In the genomic region with DNA sequence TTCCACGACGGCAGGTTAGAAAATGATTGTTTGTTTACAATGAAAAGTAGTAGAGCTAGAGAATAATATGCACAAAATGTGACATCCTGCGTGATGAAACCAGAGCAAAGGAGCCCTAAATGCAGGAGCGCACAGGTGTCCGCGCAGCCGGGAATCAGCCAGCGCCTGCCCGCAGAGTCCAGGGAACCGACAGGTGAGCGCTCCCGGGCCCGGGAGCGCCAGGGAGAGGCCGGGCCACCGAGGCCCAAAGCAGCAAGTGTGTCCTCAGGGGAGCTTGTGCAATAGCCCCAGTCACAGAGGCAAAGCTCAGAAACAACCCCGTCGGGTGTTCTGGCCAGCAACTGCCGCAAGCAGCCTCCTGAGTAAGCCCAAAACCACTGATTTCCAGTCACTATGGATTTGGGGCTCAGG, we compare ENCODE assay signal across 8 cellular contexts. TPM values are rescaled to one million over a fixed set of nuclear protein-coding genes. Genes with fewer than 3 reads are reported as not detected.
DNase-seq lines count a peak whose midpoint lies in the region; ATAC-seq and TF ChIP-seq lines count a peak whose summit lies in the region.

No MANE protein-coding gene starts in this region.

- peaks cover 7% of the 10 kb centered on the region; the same call in 1 of the 2 replicates for H3K4me1 ChIP-seq in GM23248 (ENCODE audit: insufficient read depth)
- H3K4me1 ChIP-seq in gastrocnemius medialis, result peaks cover 16 to 25% of the 10 kb centered on the region in 2 donors

- CTCF ChIA-PET in RWPE1 (lab: Yijun Ruan, JAX), result interaction anchor here (0.5 to 2.3 kb wide), 2 partner anchors 10 to 118 kb away, joined by 3 to 13 read pairs; no protein-coding TSS in a partner anchor

- intact Hi-C loops in gastrocnemius medialis (cut with DNase I; ENCODE audit: low total_unique reads), result no loop called here

- ATAC-seq in gastrocnemius medialis, result peak; percentile 10 to 23
- ATAC-seq in GM18858 (IDR thresholded peaks at IDR 0.05; ENCODE audit: unreplicated experiment), result no peak

- no peaks in the 10 kb centered on the region for H4K20me1 ChIP-seq in GM23248 (ENCODE audit: insufficient read depth)

- H3K27me3 ChIP-seq in GM23248 (replicated peaks; ENCODE audit: insufficient read depth) (no peaks in the 10 kb centered on the region), gastrocnemius medialis (no peaks in the 10 kb centered on the region)

- H3K79me2 ChIP-seq in GM23248 (ENCODE audit: insufficient read depth), result no peaks in the 10 kb centered on the region

- WGBS in GM23248 (ENCODE audit: low coverage in 1 of 2, low lambda C conversion rate in 2 of 2, missing lambda C conversion rate in 2 of 2), 2 experiments, result 30 to 31% methylated on average over 19 of the region's 19 CpGs

- POLR2A ChIA-PET in RWPE1 (lab: Yijun Ruan, JAX; ENCODE audit: low non-redundant PET), result interaction anchor here (1.2 to 2.9 kb wide), 3 partner anchors 10 to 21 kb away, joined by 3 to 15 read pairs (median 8); no protein-coding TSS in a partner anchor

- H3K9ac ChIP-seq in GM23248, result peak overlapping the region; percentile 82

- H3K4me3 ChIP-seq in GM23248 (peak overlapping the region; percentile 84), fibroblast of mammary gland (ENCODE audit: control insufficient read depth, low read depth, low read length) (peak overlapping the region; percentile 78), gastrocnemius medialis (peak overlapping the region; percentile 72 to 100 (median 88))

- in situ Hi-C loops in GM23248 (cut with MboI) (no loop called here), gastrocnemius medialis (cut with MboI; ENCODE audit: low sequenced_read_pairs in 4 of 4) (no loop called here)

- H3F3A ChIP-seq in GM23248 (ENCODE audit: insufficient read depth), result peaks cover 4% of the 10 kb centered on the region; the same call in 1 of the 2 replicates

- H2AFZ ChIP-seq in GM23248, result peak overlapping the region; percentile 90

- DNase-seq in GM23248, result peak; percentile 42
- no peak for DNase-seq in RWPE1 (ENCODE audit: low spot score)
- no peak for DNase-seq in fibroblast of mammary gland (ENCODE audit: low read depth)
- peak in 1 of 2 donors; percentile 64 for DNase-seq in gastrocnemius medialis
- DNase-seq in hepatic stellate cell (ENCODE audit: low spot score), result no peak
- no peak for DNase-seq in NCI-H1436 treated with DMSO at 0.1 percent for 48 hours (lab: John Stamatoyannopoulos, UW)
- no peak for DNase-seq in SIG-M5 (lab: John Stamatoyannopoulos, UW)

- H3K4me2 ChIP-seq in GM23248 (ENCODE audit: unreplicated experiment), result peak overlapping the region; percentile 87

- no peaks in the 10 kb centered on the region for H3K9me3 ChIP-seq in GM23248 (ENCODE audit: low read depth)
- no peaks in the 10 kb centered on the region for H3K9me3 ChIP-seq in gastrocnemius medialis

- H3K27ac ChIP-seq in GM23248 (no peak overlapping the region), RWPE1 (peak overlapping the region; percentile 98), gastrocnemius medialis (peak overlapping the region; percentile 87 to 98 (median 94))

- TF ChIP-seq POLR2A in gastrocnemius medialis (IDR thresholded peaks at IDR 0.05), result no peak

- H3K36me3 ChIP-seq in GM23248 (ENCODE audit: low read depth) (no peaks in the 10 kb centered on the region), gastrocnemius medialis (peaks cover 0 to 4% of the 10 kb centered on the region in 2 donors)

- TF ChIP-seq CTCF in RWPE1 (conservative IDR thresholded peaks at IDR 0.05; ENCODE audit: low read depth) (no peak), fibroblast of mammary gland (conservative IDR thresholded peaks at IDR 0.05; ENCODE audit: control insufficient read depth, insufficient read depth, low read depth, low read length) (no peak), gastrocnemius medialis (IDR thresholded peaks at IDR 0.05 in 4 of 5, conservative IDR thresholded peaks at IDR 0.05 in 1 of 5) (no peak)

- no peaks in the 10 kb centered on the region for H3K9me2 ChIP-seq in GM23248 (ENCODE audit: insufficient read depth)

RNA-seq across cellular contexts. Expression of a gene that starts 0.8 kb away (rescaled TPM):
- 16.2 and 20.9 TPM in 2 replicates for total RNA-seq in GM23248 (2014; rRNA removed; shearing (Covaris generic))
- polyA plus RNA-seq in GM23248 (2016; fragmentation: Nextera tagmentation; extraction: Ambion mirVana), result 20.5 and 23.5 TPM in 2 replicates
- total RNA-seq in gastrocnemius medialis, result 1 to 10 TPM; 2.9 to 5.7 (median 4.1) TPM

RNA-seq across cellular contexts. Expression of a gene that starts 10.4 kb away (rescaled TPM):
- 48.1 and 58.4 TPM in 2 replicates for total RNA-seq in GM23248 (2014; rRNA removed; shearing (Covaris generic))
- polyA plus RNA-seq in GM23248 (2016; fragmentation: Nextera tagmentation; extraction: Ambion mirVana), result 46.3 and 48.2 TPM in 2 replicates
- total RNA-seq in gastrocnemius medialis, result 10 to 100 TPM; 35.3 to 40.9 (median 36.7) TPM

RNA-seq across cellular contexts. Expression of a gene that starts 23.1 kb away (rescaled TPM):
- 51.0 and 63.0 TPM in 2 replicates for total RNA-seq in GM23248 (2014; rRNA removed; shearing (Covaris generic))
- 38.4 and 39.4 TPM in 2 replicates for polyA plus RNA-seq in GM23248 (2016; fragmentation: Nextera tagmentation; extraction: Ambion mirVana)
- 100 to 1,000 TPM in 1 of 4 donors, 10 to 100 TPM in 3; 79.9 to 104 (median 90.3) TPM for total RNA-seq in gastrocnemius medialis

RNA-seq across cellular contexts. Expression of a gene that starts 23.9 kb away (rescaled TPM):
- 48.1 and 50.8 TPM in 2 replicates for total RNA-seq in GM23248 (2014; rRNA removed; shearing (Covaris generic))
- polyA plus RNA-seq in GM23248 (2016; fragmentation: Nextera tagmentation; extraction: Ambion mirVana), result 46.9 and 49.3 TPM in 2 replicates
- 10 to 100 TPM; 19.1 to 30.0 (median 29.5) TPM for total RNA-seq in gastrocnemius medialis

RNA-seq across cellular contexts. Expression of a gene that starts 58.1 kb away (rescaled TPM):
- 44.3 and 49.6 TPM in 2 replicates for total RNA-seq in GM23248 (2014; rRNA removed; shearing (Covaris generic))
- 46.4 and 50.1 TPM in 2 replicates for polyA plus RNA-seq in GM23248 (2016; fragmentation: Nextera tagmentation; extraction: Ambion mirVana)
- total RNA-seq in gastrocnemius medialis, result 10 to 100 TPM; 44.7 to 73.0 (median 59.0) TPM
